ENCODE assay signal across 1 cellular context in the genomic region with DNA sequence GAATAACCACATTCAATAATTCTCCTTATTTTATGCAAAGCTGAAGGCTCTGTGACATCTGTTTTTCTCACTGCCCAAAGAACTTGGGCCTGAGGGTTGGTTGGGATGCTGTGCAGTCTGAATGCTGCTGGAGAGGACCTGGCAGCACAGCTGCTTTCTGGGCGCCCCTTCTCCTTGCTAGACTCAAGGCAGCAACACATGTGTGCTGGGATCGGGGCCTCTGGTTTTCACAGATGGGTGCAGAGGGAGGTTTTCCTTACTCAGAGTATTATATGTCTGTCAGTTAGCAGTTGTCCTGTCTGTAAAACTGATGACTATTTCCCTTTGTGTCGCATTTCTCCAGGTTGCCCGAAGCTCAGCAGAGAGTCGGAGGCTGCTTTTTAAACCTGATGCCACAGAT.
TF ChIP-seq lines count a peak whose summit lies in the region.

No MANE protein-coding gene starts in this region.

TF ChIP-seq in IMR-90, 13 proteins besides CTCF, POLR2A, EP300 and RAD21:
- no peak for TF ChIP-seq BHLHE40 (IDR thresholded peaks at IDR 0.05; ENCODE audit: low read depth, low read length)
- TF ChIP-seq RFX5 (IDR thresholded peaks at IDR 0.05; ENCODE audit: low read depth, low read length), result no peak
- no peak for TF ChIP-seq MAZ (IDR thresholded peaks at IDR 0.05; ENCODE audit: borderline replicate concordance, low read depth, low read length)
- TF ChIP-seq, protein P1, sequence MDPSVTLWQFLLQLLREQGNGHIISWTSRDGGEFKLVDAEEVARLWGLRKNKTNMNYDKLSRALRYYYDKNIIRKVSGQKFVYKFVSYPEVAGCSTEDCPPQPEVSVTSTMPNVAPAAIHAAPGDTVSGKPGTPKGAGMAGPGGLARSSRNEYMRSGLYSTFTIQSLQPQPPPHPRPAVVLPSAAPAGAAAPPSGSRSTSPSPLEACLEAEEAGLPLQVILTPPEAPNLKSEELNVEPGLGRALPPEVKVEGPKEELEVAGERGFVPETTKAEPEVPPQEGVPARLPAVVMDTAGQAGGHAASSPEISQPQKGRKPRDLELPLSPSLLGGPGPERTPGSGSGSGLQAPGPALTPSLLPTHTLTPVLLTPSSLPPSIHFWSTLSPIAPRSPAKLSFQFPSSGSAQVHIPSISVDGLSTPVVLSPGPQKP (IDR thresholded peaks at IDR 0.05; ENCODE audit: borderline replicate concordance, low read depth, low read length), result no peak
- no peak for TF ChIP-seq CHD1 (IDR thresholded peaks at IDR 0.05; ENCODE audit: low read depth, low read length)
- TF ChIP-seq CEBPB (IDR thresholded peaks at IDR 0.05; ENCODE audit: low read depth, low read length), result no peak
- TF ChIP-seq MAFK (IDR thresholded peaks at IDR 0.05; ENCODE audit: low read depth, low read length), result no peak
- TF ChIP-seq, protein P2, sequence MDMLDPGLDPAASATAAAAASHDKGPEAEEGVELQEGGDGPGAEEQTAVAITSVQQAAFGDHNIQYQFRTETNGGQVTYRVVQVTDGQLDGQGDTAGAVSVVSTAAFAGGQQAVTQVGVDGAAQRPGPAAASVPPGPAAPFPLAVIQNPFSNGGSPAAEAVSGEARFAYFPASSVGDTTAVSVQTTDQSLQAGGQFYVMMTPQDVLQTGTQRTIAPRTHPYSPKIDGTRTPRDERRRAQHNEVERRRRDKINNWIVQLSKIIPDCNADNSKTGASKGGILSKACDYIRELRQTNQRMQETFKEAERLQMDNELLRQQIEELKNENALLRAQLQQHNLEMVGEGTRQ (IDR thresholded peaks at IDR 0.05; ENCODE audit: low read depth, low read length), result no peak
- no peak for TF ChIP-seq FOS (IDR thresholded peaks at IDR 0.05; ENCODE audit: low read depth, low read length)
- TF ChIP-seq MXI1 (IDR thresholded peaks at IDR 0.05; ENCODE audit: borderline replicate concordance, low read depth, low read length), result no peak
- TF ChIP-seq RCOR1 (IDR thresholded peaks at IDR 0.05; ENCODE audit: insufficient replicate concordance, low read length), result no peak
- no peak for TF ChIP-seq NFE2L2 (IDR thresholded peaks at IDR 0.05; ENCODE audit: low read depth, low read length)
- no peak for TF ChIP-seq SMC3 (IDR thresholded peaks at IDR 0.05; ENCODE audit: low read depth, low read length)
